8 cellular contexts compared by ENCODE assay signal in genomic region chr10:87092861-87093460, GRCh38. TPM values are rescaled to one million over a fixed set of nuclear protein-coding genes. Genes with fewer than 3 reads are reported as not detected.
A peak's percentile ranks its signal among the peaks of the same experiment; 100 is the strongest.
DNase-seq lines count a peak whose midpoint lies in the region; ATAC-seq, FAIRE-seq and TF ChIP-seq lines count a peak whose summit lies in the region.

No MANE protein-coding gene starts in this region.

- no peaks in the 10 kb centered on the region for H3K27me3 Mint-ChIP-seq in activated naive CD8-positive, alpha-beta T cell treated with anti-CD3 and anti-CD28 coated beads for 36 hours

- no peak for TF ChIP-seq POLR2A in gastrocnemius medialis (IDR thresholded peaks at IDR 0.05)

- peaks cover 61% of the 10 kb centered on the region for H3K4me1 Mint-ChIP-seq in activated naive CD8-positive, alpha-beta T cell treated with anti-CD3 and anti-CD28 coated beads for 36 hours

- TF ChIP-seq CTCF in gastrocnemius medialis (IDR thresholded peaks at IDR 0.05 in 4 of 5, conservative IDR thresholded peaks at IDR 0.05 in 1 of 5): no peak

- H3K27me3 ChIP-seq in iPS DF 6.9 (ENCODE audit: control insufficient read depth, insufficient read depth, low read length) (no peaks in the 10 kb centered on the region), gastrocnemius medialis (no peaks in the 10 kb centered on the region)

- ATAC-seq in gastrocnemius medialis: no peak

- peak; percentile 1 for DNase-seq in NCI-H2227 (lab: John Stamatoyannopoulos, UW; ENCODE audit: unreplicated experiment)
- DNase-seq in NCI-H2227 treated with DMSO at 0.1 percent for 48 hours (lab: John Stamatoyannopoulos, UW): no peak
- peak; percentile 79 for DNase-seq in M059J (ENCODE audit: low read depth)
- DNase-seq in activated naive CD8-positive, alpha-beta T cell treated with anti-CD3 and anti-CD28 coated beads for 36 hours: peak; percentile 9
- DNase-seq in iPS DF 6.9 (ENCODE audit: low read depth, low spot score): no peak
- DNase-seq in gastrocnemius medialis: no peak
- no peak for DNase-seq in frontal cortex (ENCODE audit: low spot score in 2 of 2)
- no peak for DNase-seq in UCSD-AML1 (lab: John Stamatoyannopoulos, UW; ENCODE audit: unreplicated experiment)

- peak overlapping the region; percentile 90 for H3K4me3 Mint-ChIP-seq in activated naive CD8-positive, alpha-beta T cell treated with anti-CD3 and anti-CD28 coated beads for 36 hours

- no peaks in the 10 kb centered on the region for H3K9me3 Mint-ChIP-seq in activated naive CD8-positive, alpha-beta T cell treated with anti-CD3 and anti-CD28 coated beads for 36 hours

- H3K27ac Mint-ChIP-seq in activated naive CD8-positive, alpha-beta T cell treated with anti-CD3 and anti-CD28 coated beads for 36 hours: peak overlapping the region; percentile 88

- FAIRE-seq in frontal cortex (lab: Jason Lieb, UNC): no peak

- in situ Hi-C loops in gastrocnemius medialis (cut with MboI; ENCODE audit: low sequenced_read_pairs in 4 of 4): loop anchor here in 1 of 4 donors (25.0 kb wide), 1 partner anchor 156 kb away; no protein-coding TSS in a partner anchor

- H3K36me3 ChIP-seq in iPS DF 6.9 (ENCODE audit: control insufficient read depth, insufficient read depth, low read length) (no peaks in the 10 kb centered on the region), gastrocnemius medialis (no peaks in the 10 kb centered on the region)

- WGBS in iPS DF 6.9 (ENCODE audit: insufficient coverage, insufficient read length): no CpG with 5 or more reads among the region's 7 CpGs

- H3K4me3 ChIP-seq in iPS DF 6.9 (ENCODE audit: low read length): peak overlapping the region; percentile 33; the same call in 1 of the 2 replicates
- H3K4me3 ChIP-seq in gastrocnemius medialis: peak overlapping the region; percentile 82 to 94 (median 85)

- no peaks in the 10 kb centered on the region for H3K9me3 ChIP-seq in iPS DF 6.9 (ENCODE audit: control insufficient read depth, insufficient read depth, low read length)
- no peaks in the 10 kb centered on the region for H3K9me3 ChIP-seq in gastrocnemius medialis

- H3K4me1 ChIP-seq in iPS DF 6.9 (ENCODE audit: control insufficient read depth, insufficient read depth, low read length): no peaks in the 10 kb centered on the region
- H3K4me1 ChIP-seq in gastrocnemius medialis: peaks cover 12 to 34% of the 10 kb centered on the region in 2 donors

- intact Hi-C loops in gastrocnemius medialis (cut with DNase I; ENCODE audit: low total_unique reads): loop anchor here (10.0 kb wide), 1 partner anchor 558 kb away; no protein-coding TSS in a partner anchor

- peaks cover 42% of the 10 kb centered on the region for H3K36me3 Mint-ChIP-seq in activated naive CD8-positive, alpha-beta T cell treated with anti-CD3 and anti-CD28 coated beads for 36 hours

- no peak overlapping the region for H3K27ac ChIP-seq in iPS DF 6.9 (ENCODE audit: low read length)
- peak overlapping the region; percentile 95 to 99 (median 97) for H3K27ac ChIP-seq in gastrocnemius medialis

RNA-seq across cellular contexts. Expression of gene GLUD1, which starts 1.7 kb away (rescaled TPM):
- 138 and 149 TPM in 2 replicates for total RNA-seq in M059J (2014; rRNA removed; shearing (Covaris generic))
- total RNA-seq in activated naive CD8-positive, alpha-beta T cell treated with anti-CD3 and anti-CD28 coated beads for 36 hours: 10 to 100 TPM; 89.0 to 91.5 TPM
- total RNA-seq in gastrocnemius medialis: 10 to 100 TPM; 69.2 to 80.1 (median 77.2) TPM
- 213 TPM for total RNA-seq in frontal cortex

RNA-seq across cellular contexts. Expression of gene SHLD2, which starts 2.0 kb away (rescaled TPM):
- total RNA-seq in M059J (2014; rRNA removed; shearing (Covaris generic)): 19.7 and 20.9 TPM in 2 replicates
- total RNA-seq in activated naive CD8-positive, alpha-beta T cell treated with anti-CD3 and anti-CD28 coated beads for 36 hours: 10 to 100 TPM; 41.4 to 42.3 TPM
- total RNA-seq in gastrocnemius medialis (10 to 100 TPM in 3 of 4 donors, 1 to 10 TPM in 1; 7.2 to 15.2 (median 12.3) TPM), frontal cortex (42.8 TPM)

Comparison
In these comparisons a context has a peak if more than half of its experiments do, and no peak if none do; other contexts are left out.
1. DNase-seq: peak in NCI-H2227 (single experiment), M059J (single experiment) and activated naive CD8-positive, alpha-beta T cell treated with anti-CD3 and anti-CD28 coated beads for 36 hours (single experiment); none in NCI-H2227 treated with DMSO at 0.1 percent for 48 hours (single experiment), iPS DF 6.9 (single experiment), gastrocnemius medialis (0 of 2), frontal cortex (0 of 2) and UCSD-AML1 (single experiment).